Comparison of ENCODE assay signal across 13 cellular contexts in the genomic region with DNA sequence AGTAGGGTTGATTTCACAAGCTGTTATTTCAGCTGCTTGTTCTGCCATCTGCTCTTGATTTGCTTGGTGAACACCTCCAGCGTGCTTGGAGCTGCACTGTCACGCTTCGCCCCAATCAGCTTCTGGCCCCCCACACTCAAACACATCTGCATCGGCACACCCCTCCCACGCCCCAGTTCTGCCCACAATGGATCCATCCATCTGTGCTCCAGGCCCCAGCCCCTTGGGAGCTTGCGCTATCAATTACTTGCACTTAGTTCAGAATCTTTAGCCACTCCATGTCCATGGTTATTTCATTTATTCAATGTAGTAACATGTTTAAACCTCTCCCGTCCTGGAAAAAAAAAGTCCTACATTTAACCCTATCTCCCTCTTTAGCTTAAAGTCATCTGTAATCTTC. TPM values are rescaled to one million over a fixed set of nuclear protein-coding genes. Genes with fewer than 3 reads are reported as not detected.
"Had no signal": no experiment of that assay in that cellular context is flagged by ENCODE, and none has a peak within 500 bp of the region (broad histone marks: within the 10 kb centered on the region; RNA-seq: fewer than 3 reads in every experiment).

No MANE protein-coding gene starts in this region.

RNA-seq across cellular contexts. Expression of a gene that starts 28.0 kb away (rescaled TPM):
- total RNA-seq: left colon, lower lobe of right lung, mucosa of gallbladder, natural killer cell, osteocyte, posterior vena cava, psoas muscle, thoracic aorta, urinary bladder, vagina had no signal
- polyA plus RNA-seq: keratinocyte, liver, mammary epithelial cell, urinary bladder had no signal
